8 cellular contexts compared by ENCODE assay signal in the genomic region with DNA sequence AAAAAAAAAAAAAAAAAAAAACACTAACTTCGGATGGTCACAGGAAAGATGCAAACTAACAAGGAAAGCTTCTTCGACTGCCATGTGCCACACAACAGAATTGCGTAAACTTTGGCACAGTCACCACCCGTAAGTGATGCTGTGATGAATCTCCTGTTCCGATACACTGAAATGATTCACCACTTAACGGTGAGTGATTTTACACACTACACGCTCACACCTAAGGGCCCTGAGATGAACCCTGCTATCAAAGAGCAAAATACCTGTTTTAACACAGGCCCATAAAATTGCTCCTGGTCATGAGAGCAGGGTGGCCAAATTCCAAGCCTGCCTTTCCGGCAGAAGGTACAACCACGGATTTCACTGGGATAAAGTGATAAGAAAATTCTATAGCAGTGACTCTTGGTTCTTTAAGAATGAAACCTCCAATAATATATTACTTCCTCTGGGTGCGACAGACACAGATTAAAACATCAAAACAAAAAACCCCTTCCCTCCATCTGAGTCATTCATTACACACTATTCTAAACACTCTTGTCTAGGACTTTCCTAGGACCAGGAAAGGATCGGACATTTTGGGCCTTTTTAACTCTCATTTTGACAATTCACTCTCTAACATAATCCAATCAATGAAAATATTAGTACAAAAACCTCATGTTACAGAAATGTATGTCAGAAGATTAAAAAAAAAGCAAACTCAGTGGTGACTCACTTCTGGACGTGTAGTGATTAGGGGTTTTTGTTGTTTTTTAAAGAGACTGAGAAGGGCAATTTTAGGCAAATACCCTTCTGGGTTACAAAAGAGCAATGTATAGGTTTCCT.
A peak's percentile ranks its signal among the peaks of the same experiment; 100 is the strongest.
DNase-seq lines count a peak whose midpoint lies in the region; ATAC-seq and TF ChIP-seq lines count a peak whose summit lies in the region.

No MANE protein-coding gene starts in this region.

- DNase-seq in AG10803 (ENCODE audit: low read depth) (peak; percentile 64), fibroblast of mammary gland (ENCODE audit: low read depth) (peak; percentile 92), NCI-H774 (lab: John Stamatoyannopoulos, UW) (no peak), RPMI8226 (no peak)
- peak; percentile 43 for DNase-seq in activated CD4-positive, CD25-positive, alpha-beta regulatory T cell treated with anti-CD3 and anti-CD28 coated beads, Interleukin-2, amount 50 U/mL, for 72 hours
- peak; percentile 24 to 42 (median 27) for DNase-seq in stimulated activated CD4-positive, alpha-beta T cell treated with anti-CD3 and anti-CD28 coated beads, TNF-alpha, amount 100 ng/mL, for 24 hours (ENCODE audit: low read depth in 3 of 3)

- H3K4me3 ChIP-seq in AG10803 (ENCODE audit: low read length) (no peak overlapping the region; the same call in 1 of the 2 replicates), fibroblast of mammary gland (ENCODE audit: control insufficient read depth, low read depth, low read length) (no peak overlapping the region)

- TF ChIP-seq CTCF in AG10803 (conservative IDR thresholded peaks at IDR 0.05; ENCODE audit: low read length): no peak
- no peak for TF ChIP-seq CTCF in fibroblast of mammary gland (conservative IDR thresholded peaks at IDR 0.05; ENCODE audit: control insufficient read depth, insufficient read depth, low read depth, low read length)

- ATAC-seq in GM19324 (IDR thresholded peaks at IDR 0.05; ENCODE audit: low FRiP score, unreplicated experiment) (peak; percentile 56), HG03159 (IDR thresholded peaks at IDR 0.05; ENCODE audit: unreplicated experiment) (peak; percentile 70)

Comparison
In these comparisons a context has a peak if more than half of its experiments do, and no peak if none do; other contexts are left out.
1. DNase-seq: peak in AG10803 (single experiment), activated CD4-positive, CD25-positive, alpha-beta regulatory T cell treated with anti-CD3 and anti-CD28 coated beads, Interleukin-2, amount 50 U/mL, for 72 hours (single experiment), fibroblast of mammary gland (single experiment) and stimulated activated CD4-positive, alpha-beta T cell treated with anti-CD3 and anti-CD28 coated beads, TNF-alpha, amount 100 ng/mL, for 24 hours (3 of 3); none in NCI-H774 (single experiment) and RPMI8226 (single experiment).